Comparison of ENCODE assay signal across 20 cellular contexts in genomic region chr15:49492834-49493233, GRCh38.
DNase-seq lines count a peak whose midpoint lies in the region; ATAC-seq and TF ChIP-seq lines count a peak whose summit lies in the region.
"Had no signal": no experiment of that assay in that cellular context is flagged by ENCODE, and none has a peak within 500 bp of the region (broad histone marks: within the 10 kb centered on the region; RNA-seq: fewer than 3 reads in every experiment).

No MANE protein-coding gene starts in this region.

- H3K4me3 ChIP-seq in breast epithelium = no peak overlapping the region
- H3K4me3 ChIP-seq in fibroblast of mammary gland (ENCODE audit: control insufficient read depth, low read depth, low read length) = no peak overlapping the region
- H3K4me3 ChIP-seq: cardiac muscle cell, thoracic aorta had no signal

- peak; percentile 79 for DNase-seq in MCF 10A (ENCODE audit: unreplicated experiment)
- no peak for DNase-seq in breast epithelium (ENCODE audit: low spot score in 2 of 2)
- peak; percentile 22 for DNase-seq in RWPE1 (ENCODE audit: low spot score)
- peak; percentile 96 for DNase-seq in fibroblast of mammary gland (ENCODE audit: low read depth)
- no peak for DNase-seq in osteocyte (ENCODE audit: extremely low spot score, unreplicated experiment)
- DNase-seq: activated CD8-positive, alpha-beta memory T cell treated with anti-CD3 and anti-CD28 coated beads, Interleukin-2, amount 50 U/mL, for 48 hours; activated naive CD4-positive, alpha-beta T cell treated with anti-CD3 and anti-CD28 coated beads, Interleukin-2, amount 10 ng/mL, durations not matched to agents 7 days and 5 days; DMS 273 treated with DMSO at 0.1 percent for 48 hours; effector memory CD8-positive, alpha-beta T cell; H7; NCI-H1417 treated with DMSO at 0.1 percent for 48 hours; NCI-H446; retina had no signal

- no peaks in the 10 kb centered on the region for H3K36me3 Mint-ChIP-seq in MCF 10A (ENCODE audit: insufficient read depth, unreplicated experiment)
- H3K36me3 Mint-ChIP-seq in osteocyte (ENCODE audit: unreplicated experiment) = no peaks in the 10 kb centered on the region
- H3K36me3 Mint-ChIP-seq: activated naive CD4-positive, alpha-beta T cell treated with anti-CD3 and anti-CD28 coated beads, Interleukin-2, amount 10 ng/mL, durations not matched to agents 7 days and 5 days; IgD-negative memory B cell had no signal

- H3K9me3 ChIP-seq in breast epithelium = no peaks in the 10 kb centered on the region
- H3K9me3 ChIP-seq: thoracic aorta had no signal

- H3K4me3 Mint-ChIP-seq in MCF 10A (ENCODE audit: unreplicated experiment) = no peak overlapping the region
- no peak overlapping the region for H3K4me3 Mint-ChIP-seq in osteocyte (ENCODE audit: unreplicated experiment)
- H3K4me3 Mint-ChIP-seq: activated naive CD4-positive, alpha-beta T cell treated with anti-CD3 and anti-CD28 coated beads, Interleukin-2, amount 10 ng/mL, durations not matched to agents 7 days and 5 days; effector memory CD8-positive, alpha-beta T cell; IgD-negative memory B cell; neural crest cell had no signal

- H3K27ac Mint-ChIP-seq in MCF 10A (ENCODE audit: low read depth, unreplicated experiment) = peak overlapping the region; percentile 43
- H3K27ac Mint-ChIP-seq in osteocyte (ENCODE audit: unreplicated experiment) = no peak overlapping the region
- H3K27ac Mint-ChIP-seq: activated naive CD4-positive, alpha-beta T cell treated with anti-CD3 and anti-CD28 coated beads, Interleukin-2, amount 10 ng/mL, durations not matched to agents 7 days and 5 days; effector memory CD8-positive, alpha-beta T cell; IgD-negative memory B cell had no signal

- ATAC-seq in GM21529 (IDR thresholded peaks at IDR 0.05; ENCODE audit: unreplicated experiment) = no peak
- ATAC-seq in HG03175 (IDR thresholded peaks at IDR 0.05; ENCODE audit: unreplicated experiment) = no peak
- no peak for ATAC-seq in GM18519 (IDR thresholded peaks at IDR 0.05; ENCODE audit: low FRiP score, unreplicated experiment)
- ATAC-seq: effector memory CD8-positive, alpha-beta T cell had no signal

- CTCF ChIA-PET in MCF 10A (lab: Yijun Ruan, JAX) = no interaction called here
- CTCF ChIA-PET in RWPE1 (lab: Yijun Ruan, JAX) = no interaction called here

- H3K27ac ChIP-seq in breast epithelium (no peak overlapping the region), RWPE1 (no peak overlapping the region)
- H3K27ac ChIP-seq: cardiac muscle cell, thoracic aorta had no signal

- intact Hi-C loops in MCF 10A (cut with micrococcal nuclease) = loop anchor here (10.0 kb wide), 1 partner anchor 132 kb away; the partner anchor contains the start of genes DTWD1 and FAM227B
- intact Hi-C loops in breast epithelium (cut with DNase I; ENCODE audit: low total_unique reads) = no loop called here

- H3K4me1 Mint-ChIP-seq in MCF 10A (ENCODE audit: insufficient read depth, unreplicated experiment) (peaks cover 40% of the 10 kb centered on the region), osteocyte (ENCODE audit: unreplicated experiment) (peaks cover 4% of the 10 kb centered on the region)
- H3K4me1 Mint-ChIP-seq: activated naive CD4-positive, alpha-beta T cell treated with anti-CD3 and anti-CD28 coated beads, Interleukin-2, amount 10 ng/mL, durations not matched to agents 7 days and 5 days; IgD-negative memory B cell; neural crest cell had no signal

- no peaks in the 10 kb centered on the region for H3K36me3 ChIP-seq in breast epithelium
- H3K36me3 ChIP-seq: cardiac muscle cell, thoracic aorta had no signal

- BruUV-seq in MCF 10A (replicated peaks; lab: Mats Ljungman, UMichigan) = no TSS peak

- H3K9me3 Mint-ChIP-seq in MCF 10A (ENCODE audit: unreplicated experiment) (peaks cover 11% of the 10 kb centered on the region), osteocyte (ENCODE audit: unreplicated experiment) (no peaks in the 10 kb centered on the region)
- H3K9me3 Mint-ChIP-seq: activated naive CD4-positive, alpha-beta T cell treated with anti-CD3 and anti-CD28 coated beads, Interleukin-2, amount 10 ng/mL, durations not matched to agents 7 days and 5 days; effector memory CD8-positive, alpha-beta T cell; IgD-negative memory B cell; neural crest cell had no signal

- no peak for TF ChIP-seq POLR2A in breast epithelium (IDR thresholded peaks at IDR 0.05)

- TF ChIP-seq CTCF in MCF 10A (IDR thresholded peaks at IDR 0.05; ENCODE audit: unreplicated experiment) = no peak
- TF ChIP-seq CTCF in breast epithelium (IDR thresholded peaks at IDR 0.05) = no peak
- TF ChIP-seq CTCF in RWPE1 (conservative IDR thresholded peaks at IDR 0.05; ENCODE audit: low read depth) = no peak
- no peak for TF ChIP-seq CTCF in fibroblast of mammary gland (conservative IDR thresholded peaks at IDR 0.05; ENCODE audit: control insufficient read depth, insufficient read depth, low read depth, low read length)
- no peak for TF ChIP-seq CTCF in osteocyte (IDR thresholded peaks at IDR 0.05)

- POLR2A ChIA-PET in MCF 10A (lab: Yijun Ruan, JAX) = interaction anchor here (1.0 kb wide), 1 partner anchor 8 kb away, joined by 3 read pairs; no protein-coding TSS in a partner anchor
- POLR2A ChIA-PET in RWPE1 (lab: Yijun Ruan, JAX; ENCODE audit: low non-redundant PET) = no interaction called here

- no peaks in the 10 kb centered on the region for H3K4me1 ChIP-seq in breast epithelium

- H3K27me3 ChIP-seq in breast epithelium = no peaks in the 10 kb centered on the region
- H3K27me3 ChIP-seq: cardiac muscle cell had no signal

- H3K27me3 Mint-ChIP-seq in MCF 10A (ENCODE audit: insufficient read depth, unreplicated experiment) (no peaks in the 10 kb centered on the region), osteocyte (ENCODE audit: unreplicated experiment) (no peaks in the 10 kb centered on the region)
- H3K27me3 Mint-ChIP-seq: activated naive CD4-positive, alpha-beta T cell treated with anti-CD3 and anti-CD28 coated beads, Interleukin-2, amount 10 ng/mL, durations not matched to agents 7 days and 5 days; IgD-negative memory B cell had no signal

Comparison
In these comparisons a context has a peak if more than half of its experiments do, and no peak if none do; other contexts are left out.
1. DNase-seq: peak in MCF 10A (single experiment), RWPE1 (single experiment) and fibroblast of mammary gland (single experiment); none in breast epithelium (0 of 2) and osteocyte (single experiment).